13 cellular contexts compared by ENCODE assay signal in genomic region chr11:78365381-78365792, GRCh38. TPM values are rescaled to one million over a fixed set of nuclear protein-coding genes. Genes with fewer than 3 reads are reported as not detected.
A peak's percentile ranks its signal among the peaks of the same experiment; 100 is the strongest.
DNase-seq lines count a peak whose midpoint lies in the region; ATAC-seq, FAIRE-seq and TF ChIP-seq lines count a peak whose summit lies in the region.
"Had no signal": no experiment of that assay in that cellular context is flagged by ENCODE, and none has a peak within 500 bp of the region (broad histone marks: within the 10 kb centered on the region; RNA-seq: fewer than 3 reads in every experiment).

No MANE protein-coding gene starts in this region.

- H3K23ac ChIP-seq in H1 (ENCODE audit: insufficient read length), result no peak overlapping the region

- TF ChIP-seq CTCF in H1 (IDR thresholded peaks at IDR 0.05; ENCODE audit: control extremely low read depth in 1 of 3, insufficient read depth in 1 of 3, low read depth in 1 of 3, low read length in 3 of 3) (no peak), neural crest cell (conservative IDR thresholded peaks at IDR 0.05) (no peak), Peyer's patch (IDR thresholded peaks at IDR 0.05) (no peak)

- H3K14ac ChIP-seq in H1 (ENCODE audit: insufficient read length), result no peak overlapping the region

- ATAC-seq in GM21529 (IDR thresholded peaks at IDR 0.05; ENCODE audit: unreplicated experiment), result no peak
- ATAC-seq: activated CD4-positive, CD25-positive, alpha-beta regulatory T cell treated with anti-CD3 and anti-CD28 coated beads, Interleukin-2, amount 50 U/mL, for 24 hours had no signal

- H2BK15ac ChIP-seq in H1 (ENCODE audit: low read length), result no peak overlapping the region

- WGBS in H1 (ENCODE audit: extremely low coverage in 1 of 2, insufficient coverage in 1 of 2, insufficient read length in 1 of 2, insufficient replicate concordance in 2 of 2, low coverage in 1 of 2, low lambda C conversion rate in 2 of 2, missing lambda C conversion rate in 1 of 2), 2 experiments, result 42% methylated on average over 2 of the region's 2 CpGs; no CpG with 5 or more reads in 1 of the 2 experiments

- peaks cover 0 to 16% (median 10%) of the 10 kb centered on the region in 4 experiments; a peak in 3 of 7 replicates for H3K4me1 ChIP-seq in H1 (replicated peaks in 1 of 4; ENCODE audit: control insufficient read depth in 3 of 4, insufficient read depth in 4 of 4, low read length in 3 of 4)
- H3K4me1 ChIP-seq in Peyer's patch, result peaks cover 0 to 12% (median 0%) of the 10 kb centered on the region in 4 donors

- no peaks in the 10 kb centered on the region; the same call in 1 of the 2 replicates for H3K23me2 ChIP-seq in H1 (ENCODE audit: low read depth, low read length)

- H3K36me3 Mint-ChIP-seq in neural crest cell (ENCODE audit: low read depth), result no peaks in the 10 kb centered on the region
- H3K36me3 Mint-ChIP-seq: activated naive CD4-positive, alpha-beta T cell treated with anti-CD3 and anti-CD28 coated beads, Interleukin-2, amount 50 U/mL, for 24 hours had no signal

- H3K27ac Mint-ChIP-seq in neural crest cell (ENCODE audit: unreplicated experiment), result peak overlapping the region; percentile 50
- H3K27ac Mint-ChIP-seq: activated naive CD4-positive, alpha-beta T cell treated with anti-CD3 and anti-CD28 coated beads, Interleukin-2, amount 50 U/mL, for 24 hours had no signal

- H3K9me3 Mint-ChIP-seq in neural crest cell, result no peaks in the 10 kb centered on the region
- H3K9me3 Mint-ChIP-seq: activated naive CD4-positive, alpha-beta T cell treated with anti-CD3 and anti-CD28 coated beads, Interleukin-2, amount 50 U/mL, for 24 hours had no signal

- peak in 1 of 2 experiments; percentile 86; a peak in 1 of 3 replicates for TF ChIP-seq EP300 in H1 (IDR thresholded peaks at IDR 0.05; ENCODE audit: borderline replicate concordance in 1 of 2, low read depth in 2 of 2, low read length in 2 of 2)

- TF ChIP-seq POLR2A in H1 (IDR thresholded peaks at IDR 0.05; ENCODE audit: control extremely low read depth in 1 of 2, low read depth in 2 of 2, low read length in 2 of 2) (no peak), Peyer's patch (IDR thresholded peaks at IDR 0.05) (no peak)

- no peak overlapping the region for H4K8ac ChIP-seq in H1 (ENCODE audit: extremely low read depth, insufficient read depth, low read length)

- peak; percentile 15 for DNase-seq in ELR (ENCODE audit: low read depth)
- peak; percentile 96 for DNase-seq in NCI-H226
- peak; percentile 61 to 74 for DNase-seq in H1 (ENCODE audit: low read depth in 1 of 2, low spot score in 2 of 2)
- no peak for DNase-seq in neural crest cell (ENCODE audit: low read depth, low spot score)
- no peak for DNase-seq in stimulated activated naive CD4-positive, alpha-beta T cell treated with Interleukin-2 at 50 U/mL for 16 hours (lab: John Stamatoyannopoulos, UW)
- DNase-seq in activated naive CD4-positive, alpha-beta T cell treated with Interleukin-2 at 50 U/mL for 16 hours, result no peak
- DNase-seq in Peyer's patch, result no peak
- DNase-seq: stimulated activated CD4-positive, alpha-beta T cell treated with anti-CD3 and anti-CD28 coated beads, Interleukin-2, amount 100 ng/mL, for 24 hours had no signal

- no peak overlapping the region for H3K4me3 Mint-ChIP-seq in neural crest cell
- H3K4me3 Mint-ChIP-seq: activated naive CD4-positive, alpha-beta T cell treated with anti-CD3 and anti-CD28 coated beads, Interleukin-2, amount 50 U/mL, for 24 hours had no signal

- no peak overlapping the region; a peak in 1 of 7 replicates for H3K9ac ChIP-seq in H1 (replicated peaks in 1 of 4; ENCODE audit: extremely low read depth in 1 of 4, low read depth in 3 of 4, low read length in 3 of 4)

- no peak overlapping the region for H2AK5ac ChIP-seq in H1 (ENCODE audit: low read depth, low read length)

- peak overlapping the region; percentile 2; the same call in 1 of the 2 replicates for H3K18ac ChIP-seq in H1 (ENCODE audit: extremely low read depth, low read length)

- peak overlapping the region; percentile 24 for H4K5ac ChIP-seq in H1 (ENCODE audit: insufficient read length, low read depth, low read length)

- no peak overlapping the region for H3K4ac ChIP-seq in H1 (replicated peaks; ENCODE audit: insufficient read length, low read depth, low read length)

- peak overlapping the region; percentile 40 for H2BK5ac ChIP-seq in H1 (ENCODE audit: low read depth, low read length)

- no peak overlapping the region for H2AFZ ChIP-seq in H1 (ENCODE audit: low read length)

- H3K27me3 ChIP-seq in H1 (replicated peaks in 1 of 4; ENCODE audit: control insufficient read depth in 3 of 4, extremely low read depth in 1 of 4, insufficient read depth in 3 of 4, low read length in 3 of 4), result no peaks in the 10 kb centered on the region
- H3K27me3 ChIP-seq in Peyer's patch, result no peaks in the 10 kb centered on the region
- H3K27me3 ChIP-seq: tibial nerve had no signal

- peak overlapping the region; percentile 68 for H2BK120ac ChIP-seq in H1 (replicated peaks; ENCODE audit: low read depth, low read length)

- H3K9me3 ChIP-seq in H1 (ENCODE audit: insufficient read depth in 2 of 2, low read depth in 1 of 2, low read length in 1 of 2), result no peaks in the 10 kb centered on the region
- H3K9me3 ChIP-seq in Peyer's patch, result no peaks in the 10 kb centered on the region
- H3K9me3 ChIP-seq: tibial nerve had no signal

- peak overlapping the region; percentile 37; the same call in 1 of the 2 replicates for H2BK20ac ChIP-seq in H1 (ENCODE audit: low read length)

- no peak overlapping the region for H4K91ac ChIP-seq in H1 (replicated peaks; ENCODE audit: insufficient read length, low read length)

- H3K4me3 ChIP-seq in H1 (ENCODE audit: extremely low read depth in 1 of 4, insufficient read depth in 2 of 4, low read depth in 3 of 4, low read length in 4 of 4) (peak overlapping the region in 2 of 4 experiments; percentile 1 to 42; a peak in 2 of 8 replicates), Peyer's patch (no peak overlapping the region)
- H3K4me3 ChIP-seq: tibial nerve had no signal

- peak; percentile 98 for FAIRE-seq in H1 (lab: Jason Lieb, UNC)

- H3K27me3 Mint-ChIP-seq in neural crest cell (ENCODE audit: low read depth), result no peaks in the 10 kb centered on the region
- H3K27me3 Mint-ChIP-seq: activated naive CD4-positive, alpha-beta T cell treated with anti-CD3 and anti-CD28 coated beads, Interleukin-2, amount 50 U/mL, for 24 hours had no signal

- peaks cover 11% of the 10 kb centered on the region for H3K4me1 Mint-ChIP-seq in neural crest cell
- H3K4me1 Mint-ChIP-seq: activated naive CD4-positive, alpha-beta T cell treated with anti-CD3 and anti-CD28 coated beads, Interleukin-2, amount 50 U/mL, for 24 hours had no signal

- H3K79me1 ChIP-seq in H1 (ENCODE audit: low read depth, low read length), result no peaks in the 10 kb centered on the region

- CTCF ChIA-PET in H1 (lab: Charles Lee; ENCODE audit: partially characterized antibody), result interaction anchor here (1.0 to 1.5 kb wide), 3 partner anchors 10 to 25 kb away, joined by 3 to 4 read pairs (median 3); no protein-coding TSS in a partner anchor

- no peak overlapping the region for H3K56ac ChIP-seq in H1 (replicated peaks; ENCODE audit: insufficient read length, low read depth, low read length)

- H4K20me1 ChIP-seq in H1 (replicated peaks in 1 of 2; ENCODE audit: control insufficient read depth in 1 of 2, insufficient read depth in 2 of 2, low read length in 2 of 2), result no peaks in the 10 kb centered on the region

- H3K4me2 ChIP-seq in H1 (ENCODE audit: insufficient read depth in 1 of 2, low read depth in 2 of 2, low read length in 2 of 2), result peak overlapping the region; percentile 39 to 58

- no peak for TF ChIP-seq RAD21 in H1 (IDR thresholded peaks at IDR 0.05 in 1 of 2, conservative IDR thresholded peaks at IDR 0.05 in 1 of 2; ENCODE audit: low read depth in 2 of 2, low read length in 2 of 2)

- H3K27ac ChIP-seq in H1 (ENCODE audit: low read depth, low read length) (peak overlapping the region; percentile 53; the same call in 1 of the 2 replicates), Peyer's patch (no peak overlapping the region)
- H3K27ac ChIP-seq: epithelial cell of prostate had no signal

- POLR2A ChIA-PET in H1 (lab: Charles Lee; ENCODE audit: partially characterized antibody), result interaction anchor here (1.1 kb wide), 1 partner anchor 109 kb away, joined by 3 read pairs; no protein-coding TSS in a partner anchor

- H3K36me3 ChIP-seq in H1 (ENCODE audit: control insufficient read depth in 2 of 4, insufficient read depth in 4 of 4, low read length in 3 of 4) (no peaks in the 10 kb centered on the region), Peyer's patch (no peaks in the 10 kb centered on the region)
- H3K36me3 ChIP-seq: tibial nerve had no signal

- H3K79me2 ChIP-seq in H1 (ENCODE audit: control insufficient read depth in 1 of 2, insufficient read depth in 2 of 2, low read length in 2 of 2), result no peaks in the 10 kb centered on the region

- H2BK12ac ChIP-seq in H1 (ENCODE audit: low read depth, low read length), result peak overlapping the region; percentile 18; the same call in 1 of the 2 replicates

TF ChIP-seq in H1, 55 proteins besides CTCF, POLR2A, EP300 and RAD21 (continues in another document):
- TF ChIP-seq GTF2F1 (IDR thresholded peaks at IDR 0.05; ENCODE audit: borderline replicate concordance, low read depth, low read length) (no peak), SP1 (IDR thresholded peaks at IDR 0.05; ENCODE audit: low read depth, low read length) (peak; percentile 72; the same call in 1 of the 2 replicates), YY1 (IDR thresholded peaks at IDR 0.05; ENCODE audit: low read depth, low read length) (peak; percentile 65; the same call in 1 of the 2 replicates), JUN (IDR thresholded peaks at IDR 0.05; ENCODE audit: low read depth, low read length) (no peak)
- TF ChIP-seq, protein P1, sequence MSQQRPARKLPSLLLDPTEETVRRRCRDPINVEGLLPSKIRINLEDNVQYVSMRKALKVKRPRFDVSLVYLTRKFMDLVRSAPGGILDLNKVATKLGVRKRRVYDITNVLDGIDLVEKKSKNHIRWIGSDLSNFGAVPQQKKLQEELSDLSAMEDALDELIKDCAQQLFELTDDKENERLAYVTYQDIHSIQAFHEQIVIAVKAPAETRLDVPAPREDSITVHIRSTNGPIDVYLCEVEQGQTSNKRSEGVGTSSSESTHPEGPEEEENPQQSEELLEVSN (IDR thresholded peaks at IDR 0.05), result no peak

RNA-seq across cellular contexts. Expression of gene GAB2, which starts 52.2 kb away (rescaled TPM):
- total RNA-seq in H1 (2021; fragmentation: NEBNext Ultra II Directional; extraction: Animal tissue kit (Norgen Biotek cat#: 25700)), result 9.5 and 14.0 TPM in 2 replicates
- 6.2 and 6.3 TPM in 2 replicates for polyA plus RNA-seq in H1 (2011; rRNA removed)
- polyA plus RNA-seq in H1 (2011; cell fraction: cytosol; rRNA removed), result 5.8 TPM
- 9.3 TPM for polyA plus RNA-seq in H1 (2011; cell fraction: nucleus; rRNA removed)
- polyA plus RNA-seq in H1 (2012, experiment 1 of 2), result 6.3 to 8.0 TPM (median 7.2 TPM) in 4 replicates
- polyA plus RNA-seq in H1 (2012, experiment 2 of 2), result 4.5 TPM
- polyA plus RNA-seq in H1 (2013, experiment 1 of 2), result 4.8 TPM
- polyA plus RNA-seq in H1 (2013, experiment 2 of 2), result 4.0 TPM
- polyA minus RNA-seq in H1 (2011; rRNA and poly(A)+ RNA removed), result 15.6 and 16.9 TPM in 2 replicates
- 8.4 TPM for polyA minus RNA-seq in H1 (2011; cell fraction: cytosol; rRNA and poly(A)+ RNA removed)
- 14.2 TPM for polyA minus RNA-seq in H1 (2011; cell fraction: nucleus; rRNA and poly(A)+ RNA removed)
- 23.4 and 27.9 TPM in 2 replicates for total RNA-seq in neural crest cell
- total RNA-seq in Peyer's patch, result 10 to 100 TPM; 14.0 to 41.3 (median 34.7) TPM

Comparison
In these comparisons a context has a peak if more than half of its experiments do, and no peak if none do; other contexts are left out.
1. DNase-seq: peak in ELR (single experiment), NCI-H226 (single experiment) and H1 (2 of 2); none in neural crest cell (single experiment), stimulated activated naive CD4-positive, alpha-beta T cell treated with Interleukin-2 at 50 U/mL for 16 hours (single experiment), activated naive CD4-positive, alpha-beta T cell treated with Interleukin-2 at 50 U/mL for 16 hours (single experiment) and Peyer's patch (0 of 3).